In genomic region chr6:170068496-170068895, GRCh38 we compare ENCODE assay signal across 1 cellular context.
TF ChIP-seq lines count a peak whose summit lies in the region.

No MANE protein-coding gene starts in this region.

TF ChIP-seq in H1, 55 proteins besides CTCF, POLR2A, EP300 and RAD21:
- TF ChIP-seq BRCA1 (IDR thresholded peaks at IDR 0.05; ENCODE audit: low read depth, low read length) (no peak), TCF12 (IDR thresholded peaks at IDR 0.05; ENCODE audit: low read depth, low read length) (no peak), USF2 (IDR thresholded peaks at IDR 0.05; ENCODE audit: low read length) (no peak), RNF2 (IDR thresholded peaks at IDR 0.05; ENCODE audit: borderline replicate concordance, low read depth, low read length, missing control alignments, poor library complexity, severe bottlenecking) (no peak), SIRT6 (IDR thresholded peaks at IDR 0.05; ENCODE audit: low read length) (no peak), BACH1 (IDR thresholded peaks at IDR 0.05; ENCODE audit: low read length) (no peak), CEBPB (IDR thresholded peaks at IDR 0.05; ENCODE audit: low read depth, low read length) (no peak), TEAD4 (IDR thresholded peaks at IDR 0.05; ENCODE audit: low read depth, low read length) (no peak), GTF2F1 (IDR thresholded peaks at IDR 0.05; ENCODE audit: borderline replicate concordance, low read depth, low read length) (no peak), BCL11A (IDR thresholded peaks at IDR 0.05; ENCODE audit: low read depth in 2 of 2, low read length in 2 of 2) (no peak), HDAC2 (IDR thresholded peaks at IDR 0.05; ENCODE audit: borderline replicate concordance in 1 of 2, low read depth in 2 of 2, low read length in 2 of 2) (no peak), JUND (IDR thresholded peaks at IDR 0.05; ENCODE audit: low read length) (no peak), MAFK (IDR thresholded peaks at IDR 0.05; ENCODE audit: low read depth, low read length) (no peak), ATF3 (IDR thresholded peaks at IDR 0.05; ENCODE audit: insufficient read depth, low read depth, low read length) (no peak), NANOG (IDR thresholded peaks at IDR 0.05; ENCODE audit: insufficient read depth, low read depth, low read length, poor library complexity, severe bottlenecking) (no peak), TBP (IDR thresholded peaks at IDR 0.05; ENCODE audit: low read depth, low read length) (no peak), SP4 (IDR thresholded peaks at IDR 0.05; ENCODE audit: low read length) (no peak), ATF2 (IDR thresholded peaks at IDR 0.05; ENCODE audit: low read length) (no peak), FOSL1 (IDR thresholded peaks at IDR 0.05; ENCODE audit: insufficient read depth, low read depth, low read length) (no peak), YY1 (IDR thresholded peaks at IDR 0.05; ENCODE audit: low read depth, low read length) (no peak)
TF ChIP-seq in H1: peak in this region for 0.
